In genomic region chr19:10095948-10096614, GRCh38 we compare ENCODE assay signal across 8 cellular contexts. TPM values are rescaled to one million over a fixed set of nuclear protein-coding genes. Genes with fewer than 3 reads are reported as not detected.
DNase-seq lines count a peak whose midpoint lies in the region; ATAC-seq and TF ChIP-seq lines count a peak whose summit lies in the region.

No MANE protein-coding gene starts in this region.

- TF ChIP-seq CTCF in AG04449 (IDR thresholded peaks at IDR 0.05; ENCODE audit: insufficient read depth, low read length, missing control alignments): no peak

- H3K4me3 ChIP-seq in AG04449 (ENCODE audit: low read depth, low read length): peak overlapping the region; percentile 59

- DNase-seq in AG04449 (ENCODE audit: low read depth, low spot score) (no peak), NCI-H2227 (lab: John Stamatoyannopoulos, UW; ENCODE audit: unreplicated experiment) (peak; percentile 93), cerebellum (ENCODE audit: low spot score) (peak; percentile 92), kidney glomerular epithelial cell (lab: John Stamatoyannopoulos, UW) (peak; percentile 66)
- DNase-seq in activated CD4-positive, CD25-positive, alpha-beta regulatory T cell treated with anti-CD3 and anti-CD28 coated beads, Interleukin-2, amount 50 U/mL, for 16 hours (ENCODE audit: low read depth, low spot score): peak; percentile 77
- DNase-seq in stimulated activated CD4-positive, alpha-beta T cell treated with anti-CD3 and anti-CD28 coated beads, Interleukin-1b, Interleukin-23, amount 100 ng/mL, for 24 hours (ENCODE audit: low read depth in 4 of 4, low spot score in 1 of 4): peak; percentile 67 to 79 (median 78)

- CTCF ChIA-PET in AG04449 (lab: Yijun Ruan, JAX): interaction anchor here (0.8 to 6.9 kb wide), 9 partner anchors 9 to 320 kb away, joined by 3 to 68 read pairs (median 3); partner anchors contain the start of genes EIF3G, PPAN and TYK2

- peak; percentile 67 for ATAC-seq in GM18907 (IDR thresholded peaks at IDR 0.05; ENCODE audit: unreplicated experiment)
- peak; percentile 70 for ATAC-seq in HG03139 (IDR thresholded peaks at IDR 0.05; ENCODE audit: unreplicated experiment)

- POLR2A ChIA-PET in AG04449 (lab: Yijun Ruan, JAX): interaction anchor here (0.6 to 1.8 kb wide), 6 partner anchors 10 to 176 kb away, joined by 3 to 6 read pairs (median 3); partner anchors contain the start of gene PPAN

RNA-seq across cellular contexts. Expression of gene ANGPTL6, which starts 6.4 kb away (rescaled TPM):
- 0.45 TPM for total RNA-seq in cerebellum

RNA-seq across cellular contexts. Expression of gene SHFL, which starts 10.0 kb away (rescaled TPM):
- 6.6 TPM for total RNA-seq in cerebellum

RNA-seq across cellular contexts. Expression of gene PPAN, which starts 10.1 kb away (rescaled TPM):
- total RNA-seq in cerebellum: 17.2 TPM

RNA-seq across cellular contexts. Expression of gene P2RY11, which starts 15.4 kb away (rescaled TPM):
- total RNA-seq in cerebellum: 4.9 TPM

RNA-seq across cellular contexts. Expression of gene EIF3G, which starts 23.6 kb away (rescaled TPM):
- total RNA-seq in cerebellum: 76.3 TPM
